ENCODE assay signal across 17 cellular contexts in genomic region chrX:154890990-154891639, GRCh38.
"Had no signal": no experiment of that assay in that cellular context is flagged by ENCODE, and none has a peak within 500 bp of the region (broad histone marks: within the 10 kb centered on the region; RNA-seq: fewer than 3 reads in every experiment).

No MANE protein-coding gene starts in this region.

- H3K9me3 ChIP-seq: adrenal gland, body of pancreas, tibial nerve, vagina had no signal

- H3K36me3 ChIP-seq: adrenal gland, tibial nerve, vagina had no signal

- ATAC-seq: body of pancreas; left ventricle myocardium superior; right cardiac atrium; stimulated activated naive B cell treated with anti-CD40 and anti-IgM and Interleukin-4, amounts not matched to agents 10 μg/mL and 1 μg/mL and 100 μg/mL, for 72 hours had no signal

- H3K27ac ChIP-seq: adrenal gland, body of pancreas, hepatocyte, tibial nerve, vagina had no signal

- DNase-seq: activated B cell treated with CpG ODN at 0.5 μM for 24 hours; activated CD4-positive, alpha-beta T cell treated with anti-CD3 and anti-CD28 coated beads, Interleukin-2, amount 50 U/mL, for 1 hour; activated naive CD4-positive, alpha-beta T cell treated with anti-CD3 and anti-CD28 coated beads, Interleukin-2, amount 50 U/mL, for 16 hours; activated T-cell treated with anti-CD3 and anti-CD28 coated beads for 4 hours; adrenal gland; body of pancreas; effector memory CD4-positive, alpha-beta T cell; kidney; left ventricle myocardium superior; mesendoderm; occipital lobe; right cardiac atrium; stimulated activated CD4-positive, alpha-beta T cell treated with anti-CD3 and anti-CD28 coated beads, Interleukin-1b, Interleukin-23, amount 100 ng/mL, for 48 hours; stimulated activated naive B cell treated with anti-CD40 and anti-IgM and Interleukin-4, amounts not matched to agents 10 μg/mL and 1 μg/mL and 100 μg/mL, for 72 hours had no signal

- H3K4me3 ChIP-seq: adrenal gland, body of pancreas, hepatocyte, tibial nerve, vagina had no signal

- H3K4me1 ChIP-seq: adrenal gland, body of pancreas, tibial nerve, vagina had no signal
